In genomic region chr18:57859314-57859713, GRCh38 we compare ENCODE assay signal across 9 cellular contexts. TPM values are rescaled to one million over a fixed set of nuclear protein-coding genes. Genes with fewer than 3 reads are reported as not detected.
DNase-seq lines count a peak whose midpoint lies in the region; ATAC-seq, FAIRE-seq and TF ChIP-seq lines count a peak whose summit lies in the region.
"Had no signal": no experiment of that assay in that cellular context is flagged by ENCODE, and none has a peak within 500 bp of the region (broad histone marks: within the 10 kb centered on the region; RNA-seq: fewer than 3 reads in every experiment).

No MANE protein-coding gene starts in this region.

- no peak for TF ChIP-seq EP300 in tibial nerve (IDR thresholded peaks at IDR 0.05)

- H3K27ac ChIP-seq in tibial nerve = no peak overlapping the region
- H3K27ac ChIP-seq: thoracic aorta had no signal

- H3K9me3 ChIP-seq in tibial nerve = no peaks in the 10 kb centered on the region
- H3K9me3 ChIP-seq: thoracic aorta had no signal

- H3K4me1 ChIP-seq in tibial nerve = no peaks in the 10 kb centered on the region

- TF ChIP-seq POLR2A in tibial nerve (IDR thresholded peaks at IDR 0.05) = no peak

- no peaks in the 10 kb centered on the region for H3K27me3 ChIP-seq in tibial nerve

- H3K4me3 ChIP-seq in tibial nerve = no peak overlapping the region
- H3K4me3 ChIP-seq: thoracic aorta had no signal

- FAIRE-seq in urothelium cell line (lab: Jason Lieb, UNC) = no peak

- DNase-seq in AG09319 (ENCODE audit: extremely low read depth, low read depth) (no peak), GM13977 (ENCODE audit: low spot score) (peak; percentile 28), iPS-NIHi11 (ENCODE audit: low spot score) (peak; percentile 52), tibial nerve (ENCODE audit: low spot score in 2 of 2) (no peak), urothelium cell line (ENCODE audit: low spot score) (no peak)
- DNase-seq in activated naive CD4-positive, alpha-beta T cell treated with Interleukin-2 at 50 U/mL for 16 hours = no peak

- ATAC-seq in HG03139 (IDR thresholded peaks at IDR 0.05; ENCODE audit: unreplicated experiment) (peak; percentile 82), SK-N-SH treated with all-trans-retinoic acid at 6 μM for 48 hours (peak; percentile 59; the same call in 2 of the 3 replicates)

- TF ChIP-seq CTCF in AG09319 (IDR thresholded peaks at IDR 0.05; ENCODE audit: low read depth, low read length) (peak; percentile 14; the same call in 1 of the 2 replicates), GM13977 (IDR thresholded peaks at IDR 0.05; ENCODE audit: extremely low read depth, insufficient read depth, missing control alignments) (peak; percentile 72), tibial nerve (IDR thresholded peaks at IDR 0.05) (peak in 2 of 5 experiments; percentile 6 to 13)

- in situ Hi-C loops in GM13977 (cut with MboI; ENCODE audit: low pct_unique_long_range_greater_than_20kb, low sequenced_read_pairs, unreplicated experiment) = no loop called here

- H3K36me3 ChIP-seq in tibial nerve = no peaks in the 10 kb centered on the region
- H3K36me3 ChIP-seq: thoracic aorta had no signal

TF ChIP-seq in SK-N-SH treated with all-trans-retinoic acid at 6 μM for 48 hours, 23 proteins besides CTCF, POLR2A, EP300 and RAD21:
- TF ChIP-seq PATZ1 (CRISPR knock-in tag; IDR thresholded peaks at IDR 0.05; ENCODE audit: borderline replicate concordance) (no peak), TCF4 (CRISPR knock-in tag; IDR thresholded peaks at IDR 0.05; ENCODE audit: borderline replicate concordance) (no peak), POU6F1 (CRISPR knock-in tag; IDR thresholded peaks at IDR 0.05; ENCODE audit: borderline replicate concordance, low read depth) (no peak), CSDC2 (CRISPR knock-in tag; IDR thresholded peaks at IDR 0.05) (no peak), CREB5 (CRISPR knock-in tag; IDR thresholded peaks at IDR 0.05; ENCODE audit: low read depth) (no peak)

RNA-seq across cellular contexts. Expression of gene ATP8B1, which starts 56.2 kb away (rescaled TPM):
- total RNA-seq in tibial nerve = 10 to 100 TPM in 3 of 4 donors, 1 to 10 TPM in 1; 8.0 to 25.8 (median 12.4) TPM

Comparison
In these comparisons a context has a peak if more than half of its experiments do, and no peak if none do; other contexts are left out.
1. DNase-seq: peak in GM13977 (single experiment) and iPS-NIHi11 (single experiment); none in AG09319 (single experiment), tibial nerve (0 of 2), activated naive CD4-positive, alpha-beta T cell treated with Interleukin-2 at 50 U/mL for 16 hours (single experiment) and urothelium cell line (single experiment).